9 cellular contexts compared by ENCODE assay signal in genomic region chr15:93028111-93028631, GRCh38.
A peak's percentile ranks its signal among the peaks of the same experiment; 100 is the strongest.
DNase-seq lines count a peak whose midpoint lies in the region; ATAC-seq and TF ChIP-seq lines count a peak whose summit lies in the region.
"Had no signal": no experiment of that assay in that cellular context is flagged by ENCODE, and none has a peak within 500 bp of the region (broad histone marks: within the 10 kb centered on the region; RNA-seq: fewer than 3 reads in every experiment).

No MANE protein-coding gene starts in this region.

- H3K9me3 ChIP-seq in ectodermal cell (ENCODE audit: control insufficient read depth, low read length) (no peaks in the 10 kb centered on the region), uterus (no peaks in the 10 kb centered on the region)

- H3K4me1 ChIP-seq in ectodermal cell (ENCODE audit: control insufficient read depth, insufficient read depth, low read length) (no peaks in the 10 kb centered on the region), uterus (peaks cover 0 to 4% of the 10 kb centered on the region in 2 donors)

- intact Hi-C loops in uterus (cut with DNase I; ENCODE audit: low total_unique reads) = no loop called here

- no peak overlapping the region for H3K4me3 Mint-ChIP-seq in activated naive CD8-positive, alpha-beta T cell
- no peak overlapping the region for H3K4me3 Mint-ChIP-seq in activated naive CD8-positive, alpha-beta T cell treated with anti-CD3 and anti-CD28 coated beads for 36 hours
- H3K4me3 Mint-ChIP-seq in naive B cell = no peak overlapping the region

- WGBS in ectodermal cell, 2 experiments = 91 to 94% methylated on average over 13 of the region's 13 CpGs

- ATAC-seq in naive B cell (ENCODE audit: low read depth in 2 of 2) = no peak
- ATAC-seq in GM18873 (IDR thresholded peaks at IDR 0.05; ENCODE audit: low FRiP score, unreplicated experiment) = no peak
- ATAC-seq in HG03460 (IDR thresholded peaks at IDR 0.05; ENCODE audit: unreplicated experiment) = no peak
- ATAC-seq in GM21423 (IDR thresholded peaks at IDR 0.05; ENCODE audit: unreplicated experiment) = no peak

- H3K27ac ChIP-seq in ectodermal cell (ENCODE audit: insufficient read depth, low read depth, low read length, poor library complexity, severe bottlenecking) = peak overlapping the region; percentile 6
- H3K27ac ChIP-seq in uterus = peak overlapping the region; percentile 68 to 82

- no peak for TF ChIP-seq CTCF in uterus (IDR thresholded peaks at IDR 0.05)

- H3K27ac Mint-ChIP-seq in activated naive CD8-positive, alpha-beta T cell = peak overlapping the region; percentile 76
- no peak overlapping the region for H3K27ac Mint-ChIP-seq in activated naive CD8-positive, alpha-beta T cell treated with anti-CD3 and anti-CD28 coated beads for 36 hours
- H3K27ac Mint-ChIP-seq in naive B cell = peak overlapping the region in 4 of 6 donors; percentile 4 to 72 (median 46)

- H3K9me3 Mint-ChIP-seq in activated naive CD8-positive, alpha-beta T cell (ENCODE audit: low read depth) = no peaks in the 10 kb centered on the region
- peaks cover 2% of the 10 kb centered on the region for H3K9me3 Mint-ChIP-seq in activated naive CD8-positive, alpha-beta T cell treated with anti-CD3 and anti-CD28 coated beads for 36 hours
- no peaks in the 10 kb centered on the region for H3K9me3 Mint-ChIP-seq in naive B cell

- H3K27me3 Mint-ChIP-seq in activated naive CD8-positive, alpha-beta T cell = no peaks in the 10 kb centered on the region
- H3K27me3 Mint-ChIP-seq in activated naive CD8-positive, alpha-beta T cell treated with anti-CD3 and anti-CD28 coated beads for 36 hours = no peaks in the 10 kb centered on the region
- no peaks in the 10 kb centered on the region for H3K27me3 Mint-ChIP-seq in naive B cell

- peaks cover 54% of the 10 kb centered on the region for H3K4me1 Mint-ChIP-seq in activated naive CD8-positive, alpha-beta T cell (ENCODE audit: low read depth)
- H3K4me1 Mint-ChIP-seq in activated naive CD8-positive, alpha-beta T cell treated with anti-CD3 and anti-CD28 coated beads for 36 hours = peaks cover 61% of the 10 kb centered on the region
- peaks cover 28 to 40% (median 35%) of the 10 kb centered on the region in 3 donors for H3K4me1 Mint-ChIP-seq in naive B cell

- peaks cover 9% of the 10 kb centered on the region for H3K36me3 Mint-ChIP-seq in activated naive CD8-positive, alpha-beta T cell
- H3K36me3 Mint-ChIP-seq in activated naive CD8-positive, alpha-beta T cell treated with anti-CD3 and anti-CD28 coated beads for 36 hours = peaks cover 38% of the 10 kb centered on the region
- H3K36me3 Mint-ChIP-seq in naive B cell = peaks cover 10 to 25% of the 10 kb centered on the region in 2 donors

- TF ChIP-seq POLR2A in uterus (IDR thresholded peaks at IDR 0.05) = no peak

- H3K36me3 ChIP-seq in ectodermal cell (ENCODE audit: control insufficient read depth, insufficient read depth, low read length) (peaks cover 17% of the 10 kb centered on the region), uterus (no peaks in the 10 kb centered on the region)

- DNase-seq in activated naive CD8-positive, alpha-beta T cell treated with anti-CD3 and anti-CD28 coated beads for 36 hours = no peak
- DNase-seq in naive B cell (no peak), uterus (no peak)
- DNase-seq: Calu3 had no signal

- H3K4me3 ChIP-seq in ectodermal cell (ENCODE audit: insufficient read depth, low read depth, low read length) (no peak overlapping the region), uterus (no peak overlapping the region)

- H3K27me3 ChIP-seq in ectodermal cell (ENCODE audit: control insufficient read depth, insufficient read depth, low read length, poor library complexity, severe bottlenecking) = no peaks in the 10 kb centered on the region
- H3K27me3 ChIP-seq in uterus = no peaks in the 10 kb centered on the region
